Comparison of ENCODE assay signal across 23 cellular contexts in the genomic region with DNA sequence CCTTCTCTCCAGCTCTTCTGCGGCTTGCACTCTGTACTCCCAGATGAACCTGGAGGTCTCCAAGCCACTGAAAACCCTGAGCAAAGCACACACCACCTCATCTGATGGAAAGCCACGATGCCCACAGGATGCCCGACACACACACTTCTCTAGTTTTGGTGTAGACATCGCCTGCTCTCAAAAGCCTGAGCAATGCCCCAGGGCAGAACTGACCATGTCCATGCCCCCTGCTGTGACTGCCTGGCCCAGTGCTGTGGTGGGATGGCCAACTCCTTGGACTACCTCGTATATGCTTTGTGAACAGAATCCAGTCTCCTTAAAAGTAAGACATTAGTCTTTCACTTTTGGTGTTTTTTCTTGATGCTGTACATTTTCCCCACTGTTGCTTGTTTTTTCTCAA.
DNase-seq lines count a peak whose midpoint lies in the region; ATAC-seq, FAIRE-seq and TF ChIP-seq lines count a peak whose summit lies in the region.
"Had no signal": no experiment of that assay in that cellular context is flagged by ENCODE, and none has a peak within 500 bp of the region (broad histone marks: within the 10 kb centered on the region; RNA-seq: fewer than 3 reads in every experiment).

No MANE protein-coding gene starts in this region.

- H3K4me1 Mint-ChIP-seq in activated naive CD4-positive, alpha-beta T cell treated with anti-CD3 and anti-CD28 coated beads, Interleukin-2, amount 50 U/mL, for 24 hours: no peaks in the 10 kb centered on the region
- H3K4me1 Mint-ChIP-seq in endodermal cell (no peaks in the 10 kb centered on the region), nephron progenitor cell (no peaks in the 10 kb centered on the region)
- H3K4me1 Mint-ChIP-seq: CD14-positive monocyte; CD8-positive, alpha-beta memory T cell; GM23338 had no signal

- H3K4me3 ChIP-seq in endodermal cell (ENCODE audit: low read length) (no peak overlapping the region), vagina (no peak overlapping the region)
- H3K4me3 ChIP-seq: BLaER1 treated with 17β-estradiol and CSF1 and Interleukin-3, amounts not matched to agents 10 nM and 100 nM; GM12878; GM23338 had no signal

- no peak for ATAC-seq in esophagus mucosa
- ATAC-seq: GM12878, GM23338 had no signal

- no peak for DNase-seq in activated naive CD4-positive, alpha-beta T cell treated with anti-CD3 and anti-CD28 coated beads, Interleukin-2, amount 50 U/mL, for 16 hours
- no peak for DNase-seq in endodermal cell
- DNase-seq in nephron progenitor cell: no peak
- DNase-seq in vagina (ENCODE audit: extremely low spot score in 2 of 2): no peak
- DNase-seq in AML-193 (lab: John Stamatoyannopoulos, UW): no peak
- DNase-seq in H54 (ENCODE audit: insufficient read length, low spot score): no peak
- DNase-seq: BE2C; CD4-positive, alpha-beta T cell; CD8-positive, alpha-beta memory T cell; DMS 273 treated with DMSO at 0.1 percent for 48 hours; DMS79; EL; GDM1; HCEC 1CT had no signal

- no peak overlapping the region for H3K9ac ChIP-seq in endodermal cell (ENCODE audit: extremely low read depth, low read length, poor library complexity, severe bottlenecking)
- H3K9ac ChIP-seq: BLaER1 treated with 17β-estradiol and CSF1 and Interleukin-3, amounts not matched to agents 10 nM and 100 nM had no signal

- no peaks in the 10 kb centered on the region for H3K9me3 Mint-ChIP-seq in activated naive CD4-positive, alpha-beta T cell treated with anti-CD3 and anti-CD28 coated beads, Interleukin-2, amount 50 U/mL, for 24 hours
- H3K9me3 Mint-ChIP-seq in endodermal cell: no peaks in the 10 kb centered on the region
- no peaks in the 10 kb centered on the region for H3K9me3 Mint-ChIP-seq in nephron progenitor cell
- H3K9me3 Mint-ChIP-seq: CD4-positive, alpha-beta T cell; CD8-positive, alpha-beta memory T cell; GM23338 had no signal

- H3K27ac ChIP-seq in endodermal cell (ENCODE audit: low read depth, low read length) (no peak overlapping the region), vagina (peak overlapping the region; percentile 17)
- H3K27ac ChIP-seq: 22Rv1; BLaER1 treated with 17β-estradiol and CSF1 and Interleukin-3, amounts not matched to agents 10 nM and 100 nM had no signal

- H3K4me1 ChIP-seq in endodermal cell (ENCODE audit: control insufficient read depth, insufficient read depth, low read length) (no peaks in the 10 kb centered on the region), vagina (peaks cover 23% of the 10 kb centered on the region)
- H3K4me1 ChIP-seq: BE2C had no signal

- H3K27me3 ChIP-seq in endodermal cell (ENCODE audit: control insufficient read depth, insufficient read depth, low read length, poor library complexity, severe bottlenecking) (no peaks in the 10 kb centered on the region), vagina (no peaks in the 10 kb centered on the region)
- H3K27me3 ChIP-seq: BE2C; BLaER1 treated with 17β-estradiol and CSF1 and Interleukin-3, amounts not matched to agents 10 nM and 100 nM had no signal

- intact Hi-C loops in vagina (cut with DNase I): no loop called here

- no peak for FAIRE-seq in H54 (lab: Jason Lieb, UNC)
- FAIRE-seq: A204.1, D721Med, GM12878 had no signal

- H3K9me3 ChIP-seq in endodermal cell (ENCODE audit: control insufficient read depth, low read length) (peaks cover 4% of the 10 kb centered on the region), vagina (no peaks in the 10 kb centered on the region)
- H3K9me3 ChIP-seq: BE2C; BLaER1 treated with 17β-estradiol and CSF1 and Interleukin-3, amounts not matched to agents 10 nM and 100 nM had no signal

- TF ChIP-seq POLR2A in vagina (IDR thresholded peaks at IDR 0.05) (no peak), H54 (IDR thresholded peaks at IDR 0.05; ENCODE audit: low read depth, low read length) (no peak)

- H3K36me3 ChIP-seq in endodermal cell (ENCODE audit: control insufficient read depth, insufficient read depth, low read length): peaks cover 83% of the 10 kb centered on the region
- H3K36me3 ChIP-seq in vagina: peaks cover 0 to 39% of the 10 kb centered on the region in 2 donors

- no peak overlapping the region for H3K4me3 Mint-ChIP-seq in activated naive CD4-positive, alpha-beta T cell treated with anti-CD3 and anti-CD28 coated beads, Interleukin-2, amount 50 U/mL, for 24 hours
- no peak overlapping the region for H3K4me3 Mint-ChIP-seq in endodermal cell
- no peak overlapping the region for H3K4me3 Mint-ChIP-seq in nephron progenitor cell
- H3K4me3 Mint-ChIP-seq: CD14-positive monocyte; CD4-positive, alpha-beta T cell; CD8-positive, alpha-beta memory T cell; GM23338 had no signal

- H3K27ac Mint-ChIP-seq in activated naive CD4-positive, alpha-beta T cell treated with anti-CD3 and anti-CD28 coated beads, Interleukin-2, amount 50 U/mL, for 24 hours: peak overlapping the region; percentile 41
- peak overlapping the region; percentile 35 for H3K27ac Mint-ChIP-seq in endodermal cell
- peak overlapping the region; percentile 30 for H3K27ac Mint-ChIP-seq in nephron progenitor cell
- H3K27ac Mint-ChIP-seq: CD4-positive, alpha-beta T cell; GM23338 had no signal

- 96 to 98% methylated on average over 5 of the region's 5 CpGs for WGBS in endodermal cell (ENCODE audit: insufficient coverage in 1 of 2, insufficient read length in 1 of 2), 2 experiments

- TF ChIP-seq CTCF in endodermal cell (conservative IDR thresholded peaks at IDR 0.05): no peak
- TF ChIP-seq CTCF in nephron progenitor cell (IDR thresholded peaks at IDR 0.05): no peak
- TF ChIP-seq CTCF in vagina (IDR thresholded peaks at IDR 0.05): no peak

- no peaks in the 10 kb centered on the region for H3K27me3 Mint-ChIP-seq in activated naive CD4-positive, alpha-beta T cell treated with anti-CD3 and anti-CD28 coated beads, Interleukin-2, amount 50 U/mL, for 24 hours
- H3K27me3 Mint-ChIP-seq in endodermal cell (ENCODE audit: insufficient read depth): no peaks in the 10 kb centered on the region
- no peaks in the 10 kb centered on the region for H3K27me3 Mint-ChIP-seq in nephron progenitor cell (ENCODE audit: low read depth, poor library complexity)
- H3K27me3 Mint-ChIP-seq: CD4-positive, alpha-beta T cell; CD8-positive, alpha-beta memory T cell had no signal

- peaks cover 22% of the 10 kb centered on the region for H3K36me3 Mint-ChIP-seq in activated naive CD4-positive, alpha-beta T cell treated with anti-CD3 and anti-CD28 coated beads, Interleukin-2, amount 50 U/mL, for 24 hours
- peaks cover 69% of the 10 kb centered on the region for H3K36me3 Mint-ChIP-seq in endodermal cell (ENCODE audit: low read depth)
- H3K36me3 Mint-ChIP-seq in nephron progenitor cell (ENCODE audit: low read depth): peaks cover 55% of the 10 kb centered on the region
